Comparison of ENCODE assay signal across 18 cellular contexts in the genomic region with DNA sequence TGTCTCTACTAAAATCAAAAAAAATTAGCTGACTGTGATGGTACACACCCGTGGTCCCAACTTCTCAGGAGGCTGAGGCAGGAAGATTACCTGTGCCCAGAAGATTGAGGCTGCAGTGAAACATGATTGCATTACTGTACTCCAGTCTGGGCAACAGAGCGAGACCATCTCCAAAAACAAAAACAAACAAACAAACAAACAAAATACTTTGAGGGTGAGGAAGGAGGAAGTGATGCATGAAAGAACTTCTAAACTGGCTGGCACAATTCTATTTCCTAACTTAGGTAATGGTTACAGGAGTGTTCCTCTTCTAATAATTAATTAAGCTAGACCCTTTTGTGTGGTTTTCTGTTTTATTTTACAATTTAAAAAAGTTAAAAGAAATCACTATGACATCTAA. TPM values are rescaled to one million over a fixed set of nuclear protein-coding genes. Genes with fewer than 3 reads are reported as not detected.
DNase-seq lines count a peak whose midpoint lies in the region; ATAC-seq and TF ChIP-seq lines count a peak whose summit lies in the region.
"Had no signal": no experiment of that assay in that cellular context is flagged by ENCODE, and none has a peak within 500 bp of the region (broad histone marks: within the 10 kb centered on the region; RNA-seq: fewer than 3 reads in every experiment).

No MANE protein-coding gene starts in this region.

- ATAC-seq in HG03354 (IDR thresholded peaks at IDR 0.05; ENCODE audit: poor library complexity, severe bottlenecking, unreplicated experiment), result no peak
- ATAC-seq: sciatic nerve; stimulated activated naive B cell treated with anti-CD40 and anti-IgM and Interleukin-4, amounts not matched to agents 10 μg/mL and 1 μg/mL and 100 μg/mL, for 72 hours had no signal

- intact Hi-C loops in left ventricle myocardium inferior (cut with micrococcal nuclease), result no loop called here

- H2AFZ ChIP-seq in Karpas-422 (ENCODE audit: low read length), result no peak overlapping the region

- peaks cover 21% of the 10 kb centered on the region for H3K4me1 Mint-ChIP-seq in chondrocyte (ENCODE audit: low read depth)

- H3K9ac ChIP-seq in Karpas-422 (ENCODE audit: low read length), result 0 out of 2 replicates have a peak overlapping the region, but pooled peaks have one; percentile 20

- DNase-seq in cardiac muscle cell (ENCODE audit: low read depth in 1 of 2, low spot score in 1 of 2) (no peak), left ventricle myocardium inferior (no peak), Karpas-422 (peak; percentile 42), chondrocyte (ENCODE audit: low spot score) (no peak), renal cortical epithelial cell (ENCODE audit: low read depth) (peak; percentile 51), NCI-H1417 (lab: John Stamatoyannopoulos, UW) (no peak)
- DNase-seq in activated CD4-positive, alpha-beta T cell treated with anti-CD3 and anti-CD28 coated beads, Interleukin-2, amount 50 U/mL, for 48 hours, result no peak
- DNase-seq: activated effector memory CD4-positive, alpha-beta T cell treated with anti-CD3 and anti-CD28 coated beads, Interleukin-2, amount 50 U/mL, for 16 hours; heart right ventricle; NCI-H524; pancreas; SIG-M5; stimulated activated naive B cell treated with anti-CD40 and anti-IgM and Interleukin-4, amounts not matched to agents 10 μg/mL and 1 μg/mL and 100 μg/mL, for 72 hours; T-helper 1 cell; tibial artery; WERI-Rb-1 had no signal

- peaks cover 85% of the 10 kb centered on the region for H3K79me2 ChIP-seq in Karpas-422 (ENCODE audit: low read length)

- no peak overlapping the region for H3K4me3 Mint-ChIP-seq in chondrocyte (ENCODE audit: unreplicated experiment)
- H3K4me3 Mint-ChIP-seq: stimulated activated naive B cell treated with anti-CD40 and anti-IgM and Interleukin-4, amounts not matched to agents 10 μg/mL and 1 μg/mL and 100 μg/mL, for 72 hours had no signal

- no peaks in the 10 kb centered on the region for H4K20me1 ChIP-seq in Karpas-422 (ENCODE audit: insufficient read depth, low read depth, low read length)

- no peaks in the 10 kb centered on the region for H3K27me3 Mint-ChIP-seq in chondrocyte (ENCODE audit: low read depth)
- H3K27me3 Mint-ChIP-seq: stimulated activated naive B cell treated with anti-CD40 and anti-IgM and Interleukin-4, amounts not matched to agents 10 μg/mL and 1 μg/mL and 100 μg/mL, for 72 hours had no signal

- H3K4me2 ChIP-seq in Karpas-422 (ENCODE audit: low read depth, low read length, poor library complexity, severe bottlenecking), result peak overlapping the region; percentile 54

- H3K27ac ChIP-seq in cardiac muscle cell, result peak overlapping the region; percentile 34
- H3K27ac ChIP-seq in left ventricle myocardium inferior (replicated peaks), result no peak overlapping the region
- H3K27ac ChIP-seq in Karpas-422 (ENCODE audit: low read length), result peak overlapping the region; percentile 92
- H3K27ac ChIP-seq: heart right ventricle, pancreas, tibial artery, WERI-Rb-1 had no signal

- H3K9me3 Mint-ChIP-seq in chondrocyte (ENCODE audit: low read depth), result no peaks in the 10 kb centered on the region
- H3K9me3 Mint-ChIP-seq: stimulated activated naive B cell treated with anti-CD40 and anti-IgM and Interleukin-4, amounts not matched to agents 10 μg/mL and 1 μg/mL and 100 μg/mL, for 72 hours had no signal

- peak overlapping the region; percentile 74 for H3K27ac Mint-ChIP-seq in chondrocyte (ENCODE audit: unreplicated experiment)
- H3K27ac Mint-ChIP-seq: stimulated activated naive B cell treated with anti-CD40 and anti-IgM and Interleukin-4, amounts not matched to agents 10 μg/mL and 1 μg/mL and 100 μg/mL, for 72 hours had no signal

- H3K9me3 ChIP-seq in cardiac muscle cell (ENCODE audit: low read depth), result no peaks in the 10 kb centered on the region
- H3K9me3 ChIP-seq in left ventricle myocardium inferior (replicated peaks), result no peaks in the 10 kb centered on the region
- H3K9me3 ChIP-seq in Karpas-422 (ENCODE audit: low read length), result no peaks in the 10 kb centered on the region
- H3K9me3 ChIP-seq: heart right ventricle, pancreas, tibial artery had no signal

- TF ChIP-seq CTCF in cardiac muscle cell (IDR thresholded peaks at IDR 0.05; ENCODE audit: low read depth, low read length) (no peak), left ventricle myocardium inferior (IDR thresholded peaks at IDR 0.05; ENCODE audit: borderline replicate concordance) (no peak), chondrocyte (IDR thresholded peaks at IDR 0.05) (no peak)

- H3K9me2 ChIP-seq in Karpas-422 (replicated peaks; ENCODE audit: insufficient read depth, low read length), result no peaks in the 10 kb centered on the region

- H3K27me3 ChIP-seq in cardiac muscle cell (no peaks in the 10 kb centered on the region), left ventricle myocardium inferior (ENCODE audit: low read depth) (no peaks in the 10 kb centered on the region), Karpas-422 (ENCODE audit: low read length) (no peaks in the 10 kb centered on the region)
- H3K27me3 ChIP-seq: heart right ventricle, pancreas, tibial artery had no signal

- H3K4me3 ChIP-seq in cardiac muscle cell (no peak overlapping the region), left ventricle myocardium inferior (no peak overlapping the region), Karpas-422 (ENCODE audit: low read length) (peak overlapping the region; percentile 14; the same call in 1 of the 2 replicates)
- H3K4me3 ChIP-seq: heart right ventricle, pancreas, tibial artery had no signal

- no peaks in the 10 kb centered on the region for H3K4me1 ChIP-seq in cardiac muscle cell (ENCODE audit: low read depth)
- H3K4me1 ChIP-seq in left ventricle myocardium inferior, result peaks cover 44% of the 10 kb centered on the region
- peaks cover 61% of the 10 kb centered on the region for H3K4me1 ChIP-seq in Karpas-422 (ENCODE audit: low read length)

- H3K36me3 ChIP-seq in cardiac muscle cell (peaks cover 8% of the 10 kb centered on the region), left ventricle myocardium inferior (peaks cover 17% of the 10 kb centered on the region), Karpas-422 (ENCODE audit: insufficient read depth, low read length) (peaks cover 2% of the 10 kb centered on the region; the same call in 1 of the 2 replicates)
- H3K36me3 ChIP-seq: pancreas had no signal

- H3K36me3 Mint-ChIP-seq in chondrocyte (ENCODE audit: low read depth), result peaks cover 7% of the 10 kb centered on the region

RNA-seq across cellular contexts. Expression of a gene that starts 15.5 kb away (rescaled TPM):
- total RNA-seq in cardiac muscle cell (19.9 and 27.9 TPM in 2 replicates), left ventricle myocardium inferior (21.9 TPM), chondrocyte (28.6 to 34.3 TPM (median 29.1 TPM) in 3 replicates), renal cortical epithelial cell (53.1 and 72.5 TPM in 2 replicates)
- polyA plus RNA-seq in cardiac muscle cell, result 15.2 and 22.9 TPM in 2 replicates
- total RNA-seq in Karpas-422 (2014; rRNA removed; shearing (Covaris generic); ENCODE audit: low replicate concordance), result 28.4 and 30.5 TPM in 2 replicates

Comparison
In these comparisons a context has a peak if more than half of its experiments do, and no peak if none do; other contexts are left out.
1. DNase-seq: peak in Karpas-422 (single experiment) and renal cortical epithelial cell (single experiment); none in cardiac muscle cell (0 of 2), left ventricle myocardium inferior (single experiment), chondrocyte (single experiment), NCI-H1417 (0 of 3) and activated CD4-positive, alpha-beta T cell treated with anti-CD3 and anti-CD28 coated beads, Interleukin-2, amount 50 U/mL, for 48 hours (0 of 2).